Comparison of ENCODE assay signal across 29 cellular contexts in the genomic region with DNA sequence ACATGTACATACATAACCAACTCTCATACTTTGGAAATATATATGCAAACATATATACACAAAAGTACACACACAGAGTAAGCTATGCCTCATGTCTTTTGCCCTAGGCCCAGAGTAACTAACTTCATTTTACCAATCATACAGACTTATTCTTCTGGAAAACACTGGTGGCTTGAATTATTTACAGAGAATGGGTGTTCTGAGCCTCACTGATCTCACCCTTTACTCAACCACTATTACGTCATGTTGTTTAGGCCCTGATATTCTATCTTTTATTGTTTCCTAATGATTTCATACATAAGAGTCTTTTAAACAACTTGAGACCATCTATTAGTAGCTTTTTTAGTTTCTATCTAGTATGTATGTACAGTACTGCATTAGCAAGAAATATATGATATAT.
"Had no signal": no experiment of that assay in that cellular context is flagged by ENCODE, and none has a peak within 500 bp of the region (broad histone marks: within the 10 kb centered on the region; RNA-seq: fewer than 3 reads in every experiment).

No MANE protein-coding gene starts in this region.

- FAIRE-seq: endothelial cell of umbilical vein, pancreas had no signal

- H3K36me3 ChIP-seq: heart right ventricle, left lung, lower lobe of right lung, pancreas, right atrium auricular region, spleen, thoracic aorta, uterus had no signal

- ATAC-seq: activated CD4-positive, alpha-beta T cell treated with anti-CD3 and anti-CD28 coated beads for 36 hours; activated CD8-positive, alpha-beta memory T cell treated with anti-CD3 and anti-CD28 coated beads, Interleukin-2, amount 10 ng/mL, durations not matched to agents 7 days and 5 days; activated CD8-positive, alpha-beta T cell treated with anti-CD3 and anti-CD28 coated beads, Interleukin-2, amount 10 ng/mL, durations not matched to agents 7 days and 5 days; activated naive CD8-positive, alpha-beta T cell treated with anti-CD3 and anti-CD28 coated beads, Interleukin-2, amount 50 U/mL, for 24 hours; esophagus mucosa; heart right ventricle; left lung; lower lobe of right lung; naive thymus-derived CD8-positive, alpha-beta T cell; pancreas; psoas muscle had no signal

- H3K27ac ChIP-seq: heart right ventricle, left lung, lower lobe of right lung, pancreas, psoas muscle, right atrium auricular region, spleen, thoracic aorta, uterus had no signal

- H3K4me1 Mint-ChIP-seq: activated CD8-positive, alpha-beta memory T cell treated with anti-CD3 and anti-CD28 coated beads, Interleukin-2, amount 10 ng/mL, durations not matched to agents 7 days and 5 days had no signal

- H3K4me3 ChIP-seq: heart right ventricle, left lung, lower lobe of right lung, pancreas, psoas muscle, right atrium auricular region, spleen, thoracic aorta, uterus had no signal

- H3K27ac Mint-ChIP-seq: activated CD4-positive, alpha-beta T cell treated with anti-CD3 and anti-CD28 coated beads for 36 hours; activated CD8-positive, alpha-beta memory T cell treated with anti-CD3 and anti-CD28 coated beads, Interleukin-2, amount 10 ng/mL, durations not matched to agents 7 days and 5 days; activated CD8-positive, alpha-beta T cell treated with anti-CD3 and anti-CD28 coated beads, Interleukin-2, amount 10 ng/mL, durations not matched to agents 7 days and 5 days; activated naive CD4-positive, alpha-beta T cell treated with anti-CD3 and anti-CD28 coated beads, Interleukin-2, amount 50 U/mL, for 24 hours; activated naive CD8-positive, alpha-beta T cell treated with anti-CD3 and anti-CD28 coated beads, Interleukin-2, amount 50 U/mL, for 24 hours; activated T-helper 2 cell treated with anti-CD3 and anti-CD28 coated beads, Interferon-gamma antibody, Interleukin-2, Interleukin-4, amounts not matched to agents 10 μg/mL and 5 μg/mL and 100 μg/mL, durations not matched to agents 14 hours and 24 hours and 36 hours; naive thymus-derived CD8-positive, alpha-beta T cell; type B pancreatic cell had no signal

- H3K9me3 Mint-ChIP-seq: activated naive CD4-positive, alpha-beta T cell treated with anti-CD3 and anti-CD28 coated beads, Interleukin-2, amount 50 U/mL, for 24 hours; activated naive CD8-positive, alpha-beta T cell treated with anti-CD3 and anti-CD28 coated beads, Interleukin-2, amount 50 U/mL, for 24 hours; activated T-helper 2 cell treated with anti-CD3 and anti-CD28 coated beads, Interferon-gamma antibody, Interleukin-2, Interleukin-4, amounts not matched to agents 10 μg/mL and 5 μg/mL and 100 μg/mL, durations not matched to agents 14 hours and 24 hours and 36 hours; naive thymus-derived CD8-positive, alpha-beta T cell; neural crest cell; type B pancreatic cell had no signal

- H3K4me3 Mint-ChIP-seq: activated CD4-positive, alpha-beta T cell treated with anti-CD3 and anti-CD28 coated beads for 36 hours; activated CD8-positive, alpha-beta memory T cell treated with anti-CD3 and anti-CD28 coated beads, Interleukin-2, amount 10 ng/mL, durations not matched to agents 7 days and 5 days; activated CD8-positive, alpha-beta T cell treated with anti-CD3 and anti-CD28 coated beads, Interleukin-2, amount 10 ng/mL, durations not matched to agents 7 days and 5 days; activated naive CD4-positive, alpha-beta T cell treated with anti-CD3 and anti-CD28 coated beads, Interleukin-2, amount 50 U/mL, for 24 hours; activated naive CD8-positive, alpha-beta T cell treated with anti-CD3 and anti-CD28 coated beads, Interleukin-2, amount 50 U/mL, for 24 hours; naive thymus-derived CD8-positive, alpha-beta T cell; neural crest cell; type B pancreatic cell had no signal

- H3K4me1 ChIP-seq: left lung, lower lobe of right lung, psoas muscle, uterus had no signal

- H3K27me3 ChIP-seq: heart right ventricle, left lung, pancreas, right atrium auricular region, spleen, uterus had no signal

- DNase-seq: activated CD4-positive, alpha-beta T cell treated with anti-CD3 and anti-CD28 coated beads for 36 hours; activated CD4-positive, CD25-positive, alpha-beta regulatory T cell; activated CD8-positive, alpha-beta memory T cell treated with anti-CD3 and anti-CD28 coated beads, Interleukin-2, amount 10 ng/mL, durations not matched to agents 7 days and 5 days; activated CD8-positive, alpha-beta T cell treated with anti-CD3 and anti-CD28 coated beads, Interleukin-2, amount 10 ng/mL, durations not matched to agents 7 days and 5 days; activated naive CD8-positive, alpha-beta T cell treated with anti-CD3 and anti-CD28 coated beads, Interleukin-2, amount 50 U/mL, for 24 hours; activated T-cell treated with anti-CD3 and anti-CD28 coated beads, Interleukin-2, amount 50 U/mL, for 48 hours; anterior cingulate cortex; cerebellar nuclear complex; cortex of kidney; foreskin melanocyte; heart right ventricle; left lung; lower lobe of right lung; mesenchymal stem cell; naive thymus-derived CD8-positive, alpha-beta T cell; nucleus accumbens; pancreas; psoas muscle; spleen; stimulated activated naive CD4-positive, alpha-beta T cell; uterus had no signal

- H3K36me3 Mint-ChIP-seq: activated CD8-positive, alpha-beta memory T cell treated with anti-CD3 and anti-CD28 coated beads, Interleukin-2, amount 10 ng/mL, durations not matched to agents 7 days and 5 days; naive thymus-derived CD8-positive, alpha-beta T cell; type B pancreatic cell had no signal

- H3K27me3 Mint-ChIP-seq: activated CD4-positive, alpha-beta T cell treated with anti-CD3 and anti-CD28 coated beads for 36 hours; activated CD8-positive, alpha-beta memory T cell treated with anti-CD3 and anti-CD28 coated beads, Interleukin-2, amount 10 ng/mL, durations not matched to agents 7 days and 5 days; activated naive CD4-positive, alpha-beta T cell treated with anti-CD3 and anti-CD28 coated beads, Interleukin-2, amount 50 U/mL, for 24 hours; naive thymus-derived CD8-positive, alpha-beta T cell; type B pancreatic cell had no signal

- H3K9me3 ChIP-seq: heart right ventricle, left lung, lower lobe of right lung, pancreas, psoas muscle, right atrium auricular region, spleen, thoracic aorta, uterus had no signal
